In the genomic region with DNA sequence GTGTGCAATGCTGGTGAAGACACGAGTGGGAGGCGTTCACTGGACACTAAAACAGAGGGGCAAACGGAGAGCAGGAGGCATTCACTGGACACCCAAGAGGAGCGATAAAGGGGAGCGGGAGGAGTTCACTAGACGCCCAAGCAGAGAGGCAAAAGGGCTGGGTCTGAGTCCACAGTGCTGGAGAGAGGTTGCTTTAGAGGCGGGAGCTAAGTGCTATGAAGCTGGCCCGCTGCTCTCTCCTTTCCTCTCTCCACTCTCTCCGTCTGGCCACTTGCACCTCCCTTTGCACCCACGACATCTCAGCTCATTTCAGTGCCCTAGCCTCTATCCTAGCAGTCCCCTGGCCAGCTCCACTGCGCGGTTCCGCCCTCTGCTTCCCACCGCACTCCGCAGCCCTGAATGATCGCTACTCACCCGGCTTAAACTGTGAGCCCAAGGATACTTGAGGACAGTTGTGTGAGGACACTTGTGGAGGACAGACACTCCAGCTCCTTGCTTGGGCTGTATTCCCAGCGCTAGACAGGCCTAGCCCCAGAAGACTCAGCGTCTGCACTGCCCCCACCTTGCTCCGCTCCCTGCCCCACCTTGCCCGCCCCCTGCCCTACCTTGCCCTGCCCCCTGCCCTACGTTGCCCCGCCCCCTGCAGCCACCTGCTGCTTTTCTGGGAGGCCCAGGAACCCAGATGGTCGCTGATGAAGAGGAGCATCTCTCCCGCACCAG, we compare ENCODE assay signal across 23 cellular contexts.
DNase-seq lines count a peak whose midpoint lies in the region; ATAC-seq, FAIRE-seq and TF ChIP-seq lines count a peak whose summit lies in the region.
"Had no signal": no experiment of that assay in that cellular context is flagged by ENCODE, and none has a peak within 500 bp of the region (broad histone marks: within the 10 kb centered on the region; RNA-seq: fewer than 3 reads in every experiment).

No MANE protein-coding gene starts in this region.

- TF ChIP-seq POLR2A in esophagus muscularis mucosa (IDR thresholded peaks at IDR 0.05; ENCODE audit: low read depth), result no peak
- no peak for TF ChIP-seq POLR2A in H54 (IDR thresholded peaks at IDR 0.05; ENCODE audit: low read depth, low read length)

- no peak for TF ChIP-seq EP300 in esophagus muscularis mucosa (IDR thresholded peaks at IDR 0.05)

- TF ChIP-seq CTCF in esophagus muscularis mucosa (IDR thresholded peaks at IDR 0.05) (no peak), pancreas (IDR thresholded peaks at IDR 0.05) (no peak)

- DNase-seq in NCI-H82 (lab: John Stamatoyannopoulos, UW) (peak; percentile 25), NCI-H82 treated with DMSO at 0.1 percent for 48 hours (lab: John Stamatoyannopoulos, UW; ENCODE audit: unreplicated experiment) (no peak), esophagus muscularis mucosa (ENCODE audit: extremely low spot score) (peak; percentile 70), retina (peak; percentile 32), H54 (ENCODE audit: insufficient read length, low spot score) (no peak), pancreas (no peak)
- DNase-seq: activated CD4-positive, CD25-positive, alpha-beta regulatory T cell treated with anti-CD3 and anti-CD28 coated beads, Interleukin-2, amount 50 U/mL, for 72 hours; brain microvascular endothelial cell; Caco-2; effector memory CD4-positive, alpha-beta T cell; foreskin keratinocyte; KBM-7; mucosa of descending colon; NCI-H1930; NCI-H446 treated with DMSO at 0.1 percent for 48 hours; stimulated activated naive CD4-positive, alpha-beta T cell treated with Interleukin-2 at 50 U/mL for 16 hours; T-cell had no signal

- H3K4me3 ChIP-seq in HUES48 (ENCODE audit: low read depth, low read length), result peak overlapping the region; percentile 47; the same call in 1 of the 2 replicates
- no peak overlapping the region for H3K4me3 ChIP-seq in esophagus muscularis mucosa
- no peak overlapping the region for H3K4me3 ChIP-seq in pancreas
- H3K4me3 ChIP-seq: BLaER1 treated with 17β-estradiol and CSF1 and Interleukin-3, amounts not matched to agents 10 nM and 100 nM; mucosa of descending colon; SJSA1; thoracic aorta had no signal

- H3K9me3 ChIP-seq in HUES48 (ENCODE audit: control insufficient read depth, insufficient read depth, low read length) (no peaks in the 10 kb centered on the region), esophagus muscularis mucosa (peaks cover 0 to 7% (median 7%) of the 10 kb centered on the region in 4 donors), pancreas (no peaks in the 10 kb centered on the region)
- H3K9me3 ChIP-seq: Caco-2, mucosa of descending colon, SJSA1 had no signal

- ATAC-seq in GM21423 (IDR thresholded peaks at IDR 0.05; ENCODE audit: unreplicated experiment) (no peak), pancreas (no peak)
- ATAC-seq: foreskin keratinocyte, mucosa of descending colon, sciatic nerve, T-cell had no signal

- intact Hi-C loops in esophagus muscularis mucosa (cut with DNase I) (no loop called here), pancreas (cut with DNase I) (loop anchor here in 1 of 3 donors (10.0 kb wide), 1 partner anchor 386 kb away; no protein-coding TSS in a partner anchor)

- no peak for FAIRE-seq in H54 (lab: Jason Lieb, UNC)
- no peak for FAIRE-seq in pancreas (lab: Jason Lieb, UNC)

- H3K27ac ChIP-seq in HUES48 (ENCODE audit: low read depth, low read length) (no peak overlapping the region), esophagus muscularis mucosa (replicated peaks in 1 of 4) (no peak overlapping the region), pancreas (no peak overlapping the region)
- H3K27ac ChIP-seq: BLaER1 treated with 17β-estradiol and CSF1 and Interleukin-3, amounts not matched to agents 10 nM and 100 nM; brain microvascular endothelial cell; foreskin keratinocyte; SJSA1; thoracic aorta had no signal

- no peak overlapping the region for H3K9ac ChIP-seq in HUES48 (ENCODE audit: low read depth, low read length)
- H3K9ac ChIP-seq: BLaER1 treated with 17β-estradiol and CSF1 and Interleukin-3, amounts not matched to agents 10 nM and 100 nM had no signal

- peaks cover 17% of the 10 kb centered on the region; the same call in 1 of the 2 replicates for H3K4me1 ChIP-seq in HUES48 (ENCODE audit: control insufficient read depth, insufficient read depth, low read length)
- peaks cover 8 to 31% (median 29%) of the 10 kb centered on the region in 4 donors for H3K4me1 ChIP-seq in esophagus muscularis mucosa
- H3K4me1 ChIP-seq in pancreas, result no peaks in the 10 kb centered on the region
- H3K4me1 ChIP-seq: Caco-2, foreskin keratinocyte, SJSA1 had no signal

- WGBS in esophagus muscularis mucosa, result 59% methylated on average over 17 of the region's 25 CpGs
- WGBS in pancreas, 2 donors, result 11 to 14% methylated on average over 23 to 25 of the region's 25 CpGs

- peaks cover 34% of the 10 kb centered on the region for H3K27me3 ChIP-seq in HUES48 (ENCODE audit: control insufficient read depth, insufficient read depth, low read length)
- H3K27me3 ChIP-seq in esophagus muscularis mucosa, result peaks cover 0 to 68% (median 7%) of the 10 kb centered on the region in 4 donors
- peaks cover 0 to 32% (median 10%) of the 10 kb centered on the region in 4 donors for H3K27me3 ChIP-seq in pancreas

- H3K36me3 ChIP-seq in HUES48 (ENCODE audit: control insufficient read depth, insufficient read depth, low read length) (no peaks in the 10 kb centered on the region), esophagus muscularis mucosa (no peaks in the 10 kb centered on the region), pancreas (no peaks in the 10 kb centered on the region)
- H3K36me3 ChIP-seq: BLaER1 treated with 17β-estradiol and CSF1 and Interleukin-3, amounts not matched to agents 10 nM and 100 nM; brain microvascular endothelial cell; SJSA1; thoracic aorta had no signal

Comparison
In these comparisons a context has a peak if more than half of its experiments do, and no peak if none do; other contexts are left out.
1. DNase-seq: peak in NCI-H82 (single experiment), esophagus muscularis mucosa (single experiment) and retina (single experiment); none in NCI-H82 treated with DMSO at 0.1 percent for 48 hours (single experiment), H54 (single experiment) and pancreas (0 of 6).